Comparison of ENCODE assay signal across 8 cellular contexts in genomic region chr18:47930086-47930843, GRCh38. TPM values are rescaled to one million over a fixed set of nuclear protein-coding genes. Genes with fewer than 3 reads are reported as not detected.
DNase-seq lines count a peak whose midpoint lies in the region; ATAC-seq lines count a peak whose summit lies in the region.

TSS of gene SMAD2 (minus strand) at chr18:47930659. CDS start at chr18:47896756, 33,903 bp downstream.

- H3K36me3 Mint-ChIP-seq in activated CD4-positive, alpha-beta T cell treated with anti-CD3 and anti-CD28 coated beads for 36 hours (ENCODE audit: low read depth): peaks cover 21% of the 10 kb centered on the region

- intact Hi-C loops in activated CD4-positive, alpha-beta T cell treated with anti-CD3 and anti-CD28 coated beads for 36 hours (cut with DNase I, micrococcal nuclease): loop anchor here (1.0 to 10.0 kb wide), 11 partner anchors 18 to 1882 kb away; partner anchors contain the start of genes ACAA2 (in 1 of the 2), CTIF (in 1 of the 2), HAUS1 (in 1 of the 2) and HDHD2 (in 1 of the 2)

- DNase-seq in 8988T (peak; percentile 15), NCI-H345 (lab: John Stamatoyannopoulos, UW) (peak; percentile 91), left kidney (ENCODE audit: low read depth, low spot score) (peak; percentile 96)
- peak; percentile 91 for DNase-seq in activated CD4-positive, alpha-beta T cell treated with anti-CD3 and anti-CD28 coated beads for 36 hours
- DNase-seq in stimulated activated CD4-positive, alpha-beta T cell treated with anti-CD3 and anti-CD28 coated beads, Interleukin-1b, Interleukin-23, amount 100 ng/mL, for 48 hours: peak; percentile 78

- H3K27ac ChIP-seq in cingulate gyrus (ENCODE audit: low read depth, low read length): peak within 1 kb of the TSS; percentile 90

- CTCF ChIA-PET in activated CD4-positive, alpha-beta T cell treated with anti-CD3 and anti-CD28 coated beads for 36 hours (lab: Charles Lee): interaction anchor here (0.7 to 1.0 kb wide), 3 partner anchors 10 to 38 kb away, joined by 3 read pairs; no protein-coding TSS in a partner anchor

- peak within 1 kb of the TSS; percentile 96 for H3K27ac Mint-ChIP-seq in activated CD4-positive, alpha-beta T cell treated with anti-CD3 and anti-CD28 coated beads for 36 hours

- peak; percentile 7 for ATAC-seq in GM18519 (IDR thresholded peaks at IDR 0.05; ENCODE audit: low FRiP score, unreplicated experiment)
- peak; percentile 37 for ATAC-seq in HG03066 (IDR thresholded peaks at IDR 0.05; ENCODE audit: low read depth, unreplicated experiment)
- peak; percentile 35 for ATAC-seq in activated CD4-positive, alpha-beta T cell treated with anti-CD3 and anti-CD28 coated beads for 36 hours

- H3K9me3 Mint-ChIP-seq in activated CD4-positive, alpha-beta T cell treated with anti-CD3 and anti-CD28 coated beads for 36 hours (ENCODE audit: low read depth): no peaks in the 10 kb centered on the region

- peak within 1 kb of the TSS; percentile 96 for H3K4me3 Mint-ChIP-seq in activated CD4-positive, alpha-beta T cell treated with anti-CD3 and anti-CD28 coated beads for 36 hours

- H3K4me1 Mint-ChIP-seq in activated CD4-positive, alpha-beta T cell treated with anti-CD3 and anti-CD28 coated beads for 36 hours: peaks cover 44% of the 10 kb centered on the region

- POLR2A ChIA-PET in activated CD4-positive, alpha-beta T cell treated with anti-CD3 and anti-CD28 coated beads for 36 hours (lab: Charles Lee): interaction anchor here (0.6 to 1.8 kb wide), 8 partner anchors 10 to 1537 kb away, joined by 3 to 17 read pairs (median 4); no protein-coding TSS in a partner anchor

- no peaks in the 10 kb centered on the region for H3K27me3 Mint-ChIP-seq in activated CD4-positive, alpha-beta T cell treated with anti-CD3 and anti-CD28 coated beads for 36 hours

RNA-seq across cellular contexts. Expression of gene SMAD2, which starts in this region (rescaled TPM):
- total RNA-seq in activated CD4-positive, alpha-beta T cell treated with anti-CD3 and anti-CD28 coated beads for 36 hours: 100 to 1,000 TPM; 169 to 178 TPM

Comparison
In these comparisons a context has a peak if more than half of its experiments do, and no peak if none do; other contexts are left out.
1. Peak in every context shown above with its lines: DNase-seq, ATAC-seq and H3K27ac ChIP-seq.
2. DNase-seq: peak in every context shown above with its lines; median percentile 96 in left kidney; 91 in NCI-H345; 91 in activated CD4-positive, alpha-beta T cell treated with anti-CD3 and anti-CD28 coated beads for 36 hours; 78 in stimulated activated CD4-positive, alpha-beta T cell treated with anti-CD3 and anti-CD28 coated beads, Interleukin-1b, Interleukin-23, amount 100 ng/mL, for 48 hours; 15 in 8988T.